In genomic region chr3:149219380-149220121, GRCh38 we compare ENCODE assay signal across 13 cellular contexts. TPM values are rescaled to one million over a fixed set of nuclear protein-coding genes. Genes with fewer than 3 reads are reported as not detected.
DNase-seq lines count a peak whose midpoint lies in the region; ATAC-seq, FAIRE-seq and TF ChIP-seq lines count a peak whose summit lies in the region.
"Not testable (repeated sequence)": the region's sequence is repeated elsewhere in the genome, so short reads cannot be mapped to it uniquely, and the experiment has no call there.
"Had no signal": no experiment of that assay in that cellular context is flagged by ENCODE, and none has a peak within 500 bp of the region (broad histone marks: within the 10 kb centered on the region; RNA-seq: fewer than 3 reads in every experiment).

No MANE protein-coding gene starts in this region.

- not testable (repeated sequence) for H3F3A ChIP-seq in neural progenitor cell (ENCODE audit: low read depth)

- peaks cover 85% of the 10 kb centered on the region for H3K79me2 ChIP-seq in HepG2 (ENCODE audit: insufficient read depth, low read length)
- H3K79me2 ChIP-seq in neural progenitor cell (ENCODE audit: low read depth) = not testable (repeated sequence)

- not testable (repeated sequence) for H3K4me3 ChIP-seq in A549; Panc1 (ENCODE audit: low read depth in 2 of 2, low read length in 2 of 2); neural progenitor cell
- H3K4me3 ChIP-seq in HepG2 (replicated peaks in 1 of 3; ENCODE audit: insufficient read depth in 1 of 3, low read depth in 2 of 3, low read length in 3 of 3) = peak overlapping the region; percentile 70 to 98 (median 78)
- H3K4me3 ChIP-seq in right lobe of liver = peak overlapping the region; percentile 49 to 63 (median 61)
- H3K4me3 ChIP-seq in thoracic aorta = peak overlapping the region; percentile 31

- not testable (repeated sequence) for H3K9me3 ChIP-seq in A549; Panc1 (ENCODE audit: control insufficient read depth, insufficient read depth, low read depth, low read length); HepG2 (ENCODE audit: low read length); right lobe of liver; neural progenitor cell (ENCODE audit: low read depth); thoracic aorta

- not testable (repeated sequence) for H3K4me2 ChIP-seq in A549, neural progenitor cell
- H3K4me2 ChIP-seq in HepG2 (ENCODE audit: low read depth, low read length) = peak overlapping the region; percentile 83

- H4K20me1 ChIP-seq in HepG2 (ENCODE audit: insufficient read depth, low read length); neural progenitor cell (ENCODE audit: low read depth): not testable (repeated sequence)

- BruUV-seq in Panc1 (replicated peaks; lab: Mats Ljungman, UMichigan); HepG2 (replicated peaks; lab: Mats Ljungman, UMichigan): not testable (repeated sequence)

- intact Hi-C loops in Panc1 (cut with micrococcal nuclease; ENCODE audit: unreplicated experiment); right lobe of liver (cut with DNase I): not testable (repeated sequence)
- intact Hi-C loops in HepG2 (cut with micrococcal nuclease; ENCODE audit: unreplicated experiment) = loop anchor here (5.0 to 10.0 kb wide), 2 partner anchors 168 to 205 kb away; no protein-coding TSS in a partner anchor

- in situ Hi-C loops in Panc1 (cut with HindIII; ENCODE audit: low pct_unique_long_range_greater_than_20kb, low sequenced_read_pairs); HepG2 (cut with HindIII; ENCODE audit: extremely low pct_ligation_motif_present, low pct_unique_long_range_greater_than_20kb): not testable (repeated sequence)

- not testable (repeated sequence) for H3K36me3 ChIP-seq in Panc1 (ENCODE audit: control insufficient read depth, insufficient read depth, low read length); HepG2 (replicated peaks in 1 of 2; ENCODE audit: control insufficient read depth in 1 of 2, insufficient read depth in 2 of 2, low read length in 2 of 2); right lobe of liver; neural progenitor cell; thoracic aorta

- DNase-seq in A549 (ENCODE audit: low read depth in 1 of 2, low spot score in 1 of 2); Panc1 (ENCODE audit: low read depth, low spot score); HepG2 (ENCODE audit: low spot score); right lobe of liver; neural progenitor cell (ENCODE audit: low spot score); thoracic aorta (ENCODE audit: low spot score): not testable (repeated sequence)

- peak overlapping the region; percentile 96 for H3K9ac ChIP-seq in HepG2 (ENCODE audit: insufficient read depth, low read depth, low read length)
- not testable (repeated sequence) for H3K9ac ChIP-seq in neural progenitor cell

- 96% methylated on average over 1 of the region's 1 CpG for WGBS in A549 (ENCODE audit: missing lambda C conversion rate)
- 94% methylated on average over 1 of the region's 1 CpG for WGBS in HepG2 (ENCODE audit: low lambda C conversion rate)
- WGBS in right lobe of liver (ENCODE audit: insufficient coverage, low coverage, low lambda C conversion rate, missing lambda C conversion rate) = 18% methylated on average over 1 of the region's 1 CpG

- not testable (repeated sequence) for H3K4me3 Mint-ChIP-seq in neural progenitor cell

- not testable (repeated sequence) for TF ChIP-seq CTCF in A549 (IDR thresholded peaks at IDR 0.05); Panc1 (IDR thresholded peaks at IDR 0.05); HepG2 (CRISPR knock-in tag; IDR thresholded peaks at IDR 0.05); right lobe of liver (IDR thresholded peaks at IDR 0.05); neural progenitor cell (IDR thresholded peaks at IDR 0.05); thoracic aorta (IDR thresholded peaks at IDR 0.05)

- H3K4me1 Mint-ChIP-seq in neural progenitor cell = peaks cover 40% of the 10 kb centered on the region

- H3K4me1 ChIP-seq in A549 (peaks cover 69% of the 10 kb centered on the region), Panc1 (ENCODE audit: control insufficient read depth, insufficient read depth, low read length) (peaks cover 58% of the 10 kb centered on the region), HepG2 (ENCODE audit: insufficient read depth, low read length) (peaks cover 57% of the 10 kb centered on the region), right lobe of liver (peaks cover 0 to 18% (median under 1%) of the 10 kb centered on the region in 4 donors), neural progenitor cell (peaks cover 29% of the 10 kb centered on the region), thoracic aorta (ENCODE audit: control insufficient read depth in 1 of 2, low read depth in 2 of 2) (peaks cover 5 to 17% of the 10 kb centered on the region in 2 donors)

- TF ChIP-seq RAD21 in A549 (conservative IDR thresholded peaks at IDR 0.05 in 1 of 2, IDR thresholded peaks at IDR 0.05 in 1 of 2); HepG2 (CRISPR knock-in tag; IDR thresholded peaks at IDR 0.05): not testable (repeated sequence)

- H3K27ac ChIP-seq in A549 (peak overlapping the region in 1 of 2 experiments; percentile 42; a peak in 3 of 6 replicates), Panc1 (ENCODE audit: low read length) (peak overlapping the region; percentile 77), HepG2 (ENCODE audit: extremely low read length, insufficient read depth, low read length) (peak overlapping the region; percentile 99), right lobe of liver (peak overlapping the region; percentile 89 to 94 (median 89))
- not testable (repeated sequence) for H3K27ac ChIP-seq in neural progenitor cell, thoracic aorta

- H3K27ac Mint-ChIP-seq in neural progenitor cell = peak overlapping the region; percentile 36

- not testable (repeated sequence) for TF ChIP-seq EP300 in A549 (IDR thresholded peaks at IDR 0.05); HepG2 (IDR thresholded peaks at IDR 0.05; ENCODE audit: low read depth in 2 of 2, low read length in 2 of 2); HepG2 (CRISPR knock-in tag; IDR thresholded peaks at IDR 0.05; ENCODE audit: borderline replicate concordance)

- H3K36me3 Mint-ChIP-seq in neural progenitor cell = not testable (repeated sequence)

- peaks cover 13% of the 10 kb centered on the region for H3K9me3 Mint-ChIP-seq in neural progenitor cell

- not testable (repeated sequence) for FAIRE-seq in A549 (lab: Jason Lieb, UNC); HepG2 (lab: Jason Lieb, UNC)

- not testable (repeated sequence) for H2AFZ ChIP-seq in HepG2 (ENCODE audit: low read length); neural progenitor cell (replicated peaks)

- H3K27me3 Mint-ChIP-seq in neural progenitor cell (ENCODE audit: insufficient read depth, low read depth) = not testable (repeated sequence)

- not testable (repeated sequence) for TF ChIP-seq POLR2A in A549 (IDR thresholded peaks at IDR 0.05; ENCODE audit: low read length); HepG2 (IDR thresholded peaks at IDR 0.05; ENCODE audit: insufficient read depth in 1 of 2, low read depth in 2 of 2, low read length in 2 of 2); right lobe of liver (IDR thresholded peaks at IDR 0.05)

- not testable (repeated sequence) for H3K27me3 ChIP-seq in Panc1 (ENCODE audit: control insufficient read depth, insufficient read depth, low read length); HepG2 (ENCODE audit: control insufficient read depth in 1 of 2, insufficient read depth in 2 of 2, low read length in 2 of 2); right lobe of liver; neural progenitor cell; thoracic aorta (replicated peaks; ENCODE audit: insufficient read depth)

- CTCF ChIA-PET in A549 (lab: Yijun Ruan, JAX) (interaction anchor here (0.6 to 0.8 kb wide), 2 partner anchors 99 to 402 kb away, joined by 3 to 4 read pairs; no protein-coding TSS in a partner anchor), HepG2 (lab: Yijun Ruan, JAX; ENCODE audit: low intra/inter-chr PET ratio, low total read pairs) (interaction anchor here (1.1 kb wide), 1 partner anchor 53 kb away, joined by 3 read pairs; no protein-coding TSS in a partner anchor)
- CTCF ChIA-PET in Panc1 (lab: Charles Lee) = not testable (repeated sequence)

- POLR2A ChIA-PET in A549 (lab: Yijun Ruan, JAX); Panc1 (lab: Charles Lee): not testable (repeated sequence)
- POLR2A ChIA-PET in HepG2 (lab: Yijun Ruan, JAX) = interaction anchor here (1.9 kb wide), 1 partner anchor 89 kb away, joined by 5 read pairs; the partner anchor contains the start of gene HPS3

- ATAC-seq in A549; Panc1; HepG2; right lobe of liver; thoracic aorta (ENCODE audit: insufficient number of reproducible peaks, low FRiP score, low read depth): not testable (repeated sequence)

RNA-seq across cellular contexts. Expression of gene CP, which starts 2.1 kb away (rescaled TPM):
- 42.6 and 60.3 TPM in 2 replicates for polyA plus RNA-seq in A549 (2011; rRNA removed)
- polyA plus RNA-seq in A549 (2012; cell fraction: cytosol; rRNA removed) = 0.75 and 1.0 TPM in 2 replicates
- 0.79 and 0.92 TPM in 2 replicates for polyA plus RNA-seq in A549 (2012; cell fraction: nucleus; rRNA removed)
- 2.6 to 5.2 TPM (median 5.1 TPM) in 3 replicates for polyA plus RNA-seq in A549 (2017; fragmentation: RNase III; extraction: RNeasy Plus Mini Kit Qiagen cat#74134 plus additional on column Dnase treatment)
- polyA minus RNA-seq in A549 (2011; rRNA and poly(A)+ RNA removed) = 25.6 and 34.4 TPM in 2 replicates
- total RNA-seq in Panc1 (2021; ENCODE audit: unreplicated experiment) = 5.8 TPM
- polyA plus RNA-seq in Panc1 (2012; ENCODE audit: insufficient read length) = 15.2 TPM
- total RNA-seq in HepG2 (2016; rRNA removed; fragmentation: Illumina TruSeq; extraction: Trizol) = 21.1 and 42.6 TPM in 2 replicates
- 2.7 and 3.7 TPM in 2 replicates for total RNA-seq in HepG2 (2016; cell fraction: cytosol; rRNA removed; fragmentation: Illumina TruSeq; extraction: Trizol; ENCODE audit: low read depth)
- total RNA-seq in HepG2 (2016; cell fraction: insoluble cytoplasmic fraction; rRNA removed; fragmentation: Illumina TruSeq; extraction: Trizol) = 18.7 and 40.2 TPM in 2 replicates
- 4.1 and 6.2 TPM in 2 replicates for total RNA-seq in HepG2 (2016; cell fraction: membrane; rRNA removed; fragmentation: Illumina TruSeq; extraction: Trizol)
- total RNA-seq in HepG2 (2016; cell fraction: nucleus; rRNA removed; fragmentation: Illumina TruSeq; extraction: Trizol) = 45.7 and 53.7 TPM in 2 replicates
- 789 and 863 TPM in 2 replicates for polyA plus RNA-seq in HepG2 (2011; rRNA removed)
- polyA plus RNA-seq in HepG2 (2011; cell fraction: cytosol; rRNA removed) = 278 and 600 TPM in 2 replicates
- polyA plus RNA-seq in HepG2 (2011; cell fraction: nucleus; rRNA removed) = 526 and 705 TPM in 2 replicates
- 608 and 681 TPM in 2 replicates for polyA plus RNA-seq in HepG2 (2012)
- polyA plus RNA-seq in HepG2 (2016; cell fraction: cytosol; fragmentation: Illumina TruSeq; extraction: Trizol; ENCODE audit: low read depth) = 1.5 and 2.7 TPM in 2 replicates
- polyA plus RNA-seq in HepG2 (2016; cell fraction: insoluble cytoplasmic fraction; fragmentation: Illumina TruSeq; extraction: Trizol; ENCODE audit: low read depth) = 11.2 and 15.8 TPM in 2 replicates
- polyA plus RNA-seq in HepG2 (2016; cell fraction: membrane; fragmentation: Illumina TruSeq; extraction: Trizol; ENCODE audit: low read depth) = 2.8 and 3.1 TPM in 2 replicates
- polyA plus RNA-seq in HepG2 (2016; cell fraction: nucleus; fragmentation: Illumina TruSeq; extraction: Trizol; ENCODE audit: insufficient read depth, low read depth) = 53.4 and 55.4 TPM in 2 replicates
- polyA minus RNA-seq in HepG2 (2011; rRNA and poly(A)+ RNA removed; ENCODE audit: low replicate concordance) = 0.56 and 444 TPM in 2 replicates
- 644 and 1,215 TPM in 2 replicates for polyA minus RNA-seq in HepG2 (2011; cell fraction: cytosol; rRNA and poly(A)+ RNA removed)
- 1,123 and 1,795 TPM in 2 replicates for polyA minus RNA-seq in HepG2 (2011; cell fraction: nucleus; rRNA and poly(A)+ RNA removed)
- total RNA-seq in right lobe of liver = 1,000 to 10,000 TPM; 1,086 to 3,257 (median 1,852) TPM
- 0.90 TPM in 1 of 2 replicates, not detected in the other for total RNA-seq in neural progenitor cell (ENCODE audit: low replicate concordance)
- 10 to 100 TPM; 58.1 to 64.0 TPM for total RNA-seq in thoracic aorta
- total RNA-seq: A172; A673; CD4-positive, alpha-beta memory T cell; CD4-positive, CD25-positive, alpha-beta regulatory T cell; CD8-positive, alpha-beta memory T cell; Daoy had no signal
- polyA plus RNA-seq: CD14-positive monocyte; CD8-positive, alpha-beta memory T cell had no signal

Comparison
In these comparisons a context has a peak if more than half of its experiments do, and no peak if none do; other contexts are left out.
1. RNA of gene CP, which starts 2.1 kb away (total RNA-seq): 1,086 to 3,257 TPM in right lobe of liver; 58.1 to 64.0 TPM in thoracic aorta, 2.7 to 53.7 TPM in HepG2, 5.8 TPM in Panc1 (single experiment) and 0.90 TPM in neural progenitor cell; every median in the first group is over 10 times any median in the second.